Comparison of ENCODE assay signal across 10 cellular contexts in genomic region chr14:74508292-74508731, GRCh38. TPM values are rescaled to one million over a fixed set of nuclear protein-coding genes. Genes with fewer than 3 reads are reported as not detected.
DNase-seq lines count a peak whose midpoint lies in the region; ATAC-seq and TF ChIP-seq lines count a peak whose summit lies in the region.
"Had no signal": no experiment of that assay in that cellular context is flagged by ENCODE, and none has a peak within 500 bp of the region (broad histone marks: within the 10 kb centered on the region; RNA-seq: fewer than 3 reads in every experiment).

No MANE protein-coding gene starts in this region.

- no peak overlapping the region for H3K4ac ChIP-seq in H9 (ENCODE audit: low read depth, low read length)

- 0 out of 22 replicates have a peak, but pooled peaks cover 0 to 3% (median 0%) of the 10 kb centered on the region in 11 experiments for H3K36me3 ChIP-seq in BLaER1 treated with 17β-estradiol and CSF1 and Interleukin-3, amounts not matched to agents 10 nM and 100 nM
- no peaks in the 10 kb centered on the region for H3K36me3 ChIP-seq in kidney epithelial cell (ENCODE audit: control insufficient read depth, insufficient read depth, low read length)
- H3K36me3 ChIP-seq in suprapubic skin = peaks cover 31% of the 10 kb centered on the region

- TF ChIP-seq EP300 in suprapubic skin (IDR thresholded peaks at IDR 0.05) = no peak

- no peak overlapping the region for H2BK15ac ChIP-seq in H9 (ENCODE audit: low read depth, low read length)

- H3K9me3 Mint-ChIP-seq in H9 (no peaks in the 10 kb centered on the region), WTC11 (peaks cover 5% of the 10 kb centered on the region; the same call in 1 of the 2 replicates)
- H3K9me3 Mint-ChIP-seq in activated T-helper 2 cell treated with anti-CD3 and anti-CD28 coated beads, Interferon-gamma antibody, Interleukin-2, Interleukin-4, amounts not matched to agents 10 μg/mL and 5 μg/mL and 100 μg/mL, durations not matched to agents 14 hours and 24 hours and 36 hours = no peaks in the 10 kb centered on the region
- H3K9me3 Mint-ChIP-seq in activated T-helper 17 cell treated with anti-CD3 and anti-CD28 coated beads, Interleukin-2, amount 50 U/mL, for 72 hours = no peaks in the 10 kb centered on the region

- no peak overlapping the region for H2BK120ac ChIP-seq in H9 (ENCODE audit: low read depth, low read length, poor library complexity, severe bottlenecking)

- no peak overlapping the region for H4K8ac ChIP-seq in H9 (replicated peaks; ENCODE audit: insufficient read length, low read depth, low read length)

- no peak overlapping the region for H3T11ph ChIP-seq in H9 (ENCODE audit: low read length)

- intact Hi-C loops in activated T-helper 2 cell treated with anti-CD3 and anti-CD28 coated beads, Interferon-gamma antibody, Interleukin-2, Interleukin-4, amounts not matched to agents 10 μg/mL and 5 μg/mL and 100 μg/mL, durations not matched to agents 14 hours and 24 hours and 36 hours (cut with micrococcal nuclease) = no loop called here

- peak overlapping the region; percentile 55 to 97 (median 79); a peak in 20 of 22 replicates for H3K4me2 ChIP-seq in BLaER1 treated with 17β-estradiol and CSF1 and Interleukin-3, amounts not matched to agents 10 nM and 100 nM
- H3K4me2 ChIP-seq in H9 (ENCODE audit: insufficient read depth, insufficient read length, low read length) = no peak overlapping the region

- no peak overlapping the region for H4K91ac ChIP-seq in H9 (ENCODE audit: insufficient read length, low read depth, low read length)

- H3K27me3 Mint-ChIP-seq in H9 (ENCODE audit: low read depth) = peaks cover 23% of the 10 kb centered on the region
- peaks cover 8% of the 10 kb centered on the region for H3K27me3 Mint-ChIP-seq in WTC11 (ENCODE audit: low read depth)
- H3K27me3 Mint-ChIP-seq in activated T-helper 2 cell treated with anti-CD3 and anti-CD28 coated beads, Interferon-gamma antibody, Interleukin-2, Interleukin-4, amounts not matched to agents 10 μg/mL and 5 μg/mL and 100 μg/mL, durations not matched to agents 14 hours and 24 hours and 36 hours (ENCODE audit: low read depth) = peaks cover 4% of the 10 kb centered on the region
- H3K27me3 Mint-ChIP-seq in activated T-helper 17 cell treated with anti-CD3 and anti-CD28 coated beads, Interleukin-2, amount 50 U/mL, for 72 hours = peaks cover 7% of the 10 kb centered on the region

- H3K27ac ChIP-seq in BLaER1 treated with 17β-estradiol and CSF1 and Interleukin-3, amounts not matched to agents 10 nM and 100 nM = peak overlapping the region in 4 of 11 experiments; percentile 22 to 71 (median 27); a peak in 5 of 22 replicates
- H3K27ac ChIP-seq in H9 (ENCODE audit: insufficient read length, low read depth, low read length) (no peak overlapping the region), suprapubic skin (no peak overlapping the region)
- H3K27ac ChIP-seq: epithelial cell of prostate had no signal

- H3K4me1 Mint-ChIP-seq in H9 (peaks cover 29 to 33% of the 10 kb centered on the region in 2 experiments), WTC11 (peaks cover 25% of the 10 kb centered on the region)
- no peaks in the 10 kb centered on the region for H3K4me1 Mint-ChIP-seq in activated T-helper 2 cell treated with anti-CD3 and anti-CD28 coated beads, Interferon-gamma antibody, Interleukin-2, Interleukin-4, amounts not matched to agents 10 μg/mL and 5 μg/mL and 100 μg/mL, durations not matched to agents 14 hours and 24 hours and 36 hours (ENCODE audit: low read depth)
- no peaks in the 10 kb centered on the region for H3K4me1 Mint-ChIP-seq in activated T-helper 17 cell treated with anti-CD3 and anti-CD28 coated beads, Interleukin-2, amount 50 U/mL, for 72 hours

- H3K9me3 ChIP-seq in BLaER1 treated with 17β-estradiol and CSF1 and Interleukin-3, amounts not matched to agents 10 nM and 100 nM (replicated peaks in 1 of 11) = no peaks in the 10 kb centered on the region
- H3K9me3 ChIP-seq in H9 (ENCODE audit: control insufficient read depth, low read depth, low read length) (no peaks in the 10 kb centered on the region), suprapubic skin (no peaks in the 10 kb centered on the region)
- H3K9me3 ChIP-seq: upper lobe of left lung had no signal

- no peaks in the 10 kb centered on the region for H3K79me2 ChIP-seq in H9 (ENCODE audit: insufficient read depth, low read length)

- H3K56ac ChIP-seq in H9 (ENCODE audit: insufficient read length, low read depth, low read length) = no peak overlapping the region

- 0 out of 22 replicates have a peak, but pooled peaks cover 0 to 3% (median 0%) of the 10 kb centered on the region in 11 experiments for H3K27me3 ChIP-seq in BLaER1 treated with 17β-estradiol and CSF1 and Interleukin-3, amounts not matched to agents 10 nM and 100 nM
- H3K27me3 ChIP-seq in H9 (ENCODE audit: insufficient read depth, low read length) (no peaks in the 10 kb centered on the region), kidney epithelial cell (ENCODE audit: control insufficient read depth, insufficient read depth, low read length) (no peaks in the 10 kb centered on the region), suprapubic skin (no peaks in the 10 kb centered on the region)
- H3K27me3 ChIP-seq: upper lobe of left lung had no signal

- no peak overlapping the region for H3K14ac ChIP-seq in H9 (ENCODE audit: insufficient read depth, low read length)

- no peak for TF ChIP-seq POLR2A in suprapubic skin (IDR thresholded peaks at IDR 0.05)

- no peak overlapping the region for H4K5ac ChIP-seq in H9 (ENCODE audit: insufficient read length, low read depth, low read length)

- H2AFZ ChIP-seq in H9 (ENCODE audit: low read length) = no peak overlapping the region

- H3K4me3 Mint-ChIP-seq in H9 (no peak overlapping the region), WTC11 (no peak overlapping the region)
- no peak overlapping the region for H3K4me3 Mint-ChIP-seq in activated T-helper 2 cell treated with anti-CD3 and anti-CD28 coated beads, Interferon-gamma antibody, Interleukin-2, Interleukin-4, amounts not matched to agents 10 μg/mL and 5 μg/mL and 100 μg/mL, durations not matched to agents 14 hours and 24 hours and 36 hours (ENCODE audit: low read depth)
- no peak overlapping the region for H3K4me3 Mint-ChIP-seq in activated T-helper 17 cell treated with anti-CD3 and anti-CD28 coated beads, Interleukin-2, amount 50 U/mL, for 72 hours

- no peak overlapping the region for H3K23ac ChIP-seq in H9 (ENCODE audit: insufficient read length, low read depth, low read length)

- no CpG with 5 or more reads among the region's 15 CpGs for WGBS in H9 (ENCODE audit: extremely low coverage, insufficient read length, low lambda C conversion rate)
- 75% methylated on average over 10 of the region's 15 CpGs for WGBS in suprapubic skin

- CTCF ChIA-PET in WTC11 (lab: Charles Lee) = interaction anchor here (0.5 to 3.1 kb wide), 50 partner anchors 9 to 407 kb away, joined by 3 to 37 read pairs (median 4); partner anchors contain the start of genes ABCD4, ISCA2, LTBP2 and NPC2

- H2BK20ac ChIP-seq in H9 (ENCODE audit: low read depth, low read length, poor library complexity, severe bottlenecking) = no peak overlapping the region

- H3K27ac Mint-ChIP-seq in H9 = no peak overlapping the region; a peak in 1 of 7 replicates
- H3K27ac Mint-ChIP-seq in WTC11 = no peak overlapping the region
- no peak overlapping the region for H3K27ac Mint-ChIP-seq in activated T-helper 2 cell treated with anti-CD3 and anti-CD28 coated beads, Interferon-gamma antibody, Interleukin-2, Interleukin-4, amounts not matched to agents 10 μg/mL and 5 μg/mL and 100 μg/mL, durations not matched to agents 14 hours and 24 hours and 36 hours
- no peak overlapping the region for H3K27ac Mint-ChIP-seq in activated T-helper 17 cell treated with anti-CD3 and anti-CD28 coated beads, Interleukin-2, amount 50 U/mL, for 72 hours

- TF ChIP-seq CTCF in H9 (conservative IDR thresholded peaks at IDR 0.05) (peak; percentile 91), WTC11 (IDR thresholded peaks at IDR 0.05) (no peak), kidney epithelial cell (IDR thresholded peaks at IDR 0.05; ENCODE audit: insufficient read depth, low read length, poor library complexity, severe bottlenecking) (peak; percentile 58), suprapubic skin (IDR thresholded peaks at IDR 0.05) (no peak)

- no peaks in the 10 kb centered on the region for H3K79me1 ChIP-seq in H9 (ENCODE audit: insufficient read depth, low read depth, low read length, poor library complexity, severe bottlenecking)

- H2BK5ac ChIP-seq in H9 (ENCODE audit: insufficient read length, low read length) = no peak overlapping the region

- DNase-seq in H9 (peak; percentile 90), WTC11 (ENCODE audit: low spot score) (peak; percentile 76), kidney epithelial cell (ENCODE audit: low read depth) (no peak), suprapubic skin (ENCODE audit: low spot score in 2 of 2) (no peak)
- no peak for DNase-seq in activated T-helper 2 cell treated with anti-CD3 and anti-CD28 coated beads, Interferon-gamma antibody, Interleukin-2, Interleukin-4, amounts not matched to agents 10 μg/mL and 5 μg/mL and 100 μg/mL, durations not matched to agents 14 hours and 24 hours and 36 hours (ENCODE audit: low spot score)

- no peak overlapping the region for H3K4me3 ChIP-seq in BLaER1 treated with 17β-estradiol and CSF1 and Interleukin-3, amounts not matched to agents 10 nM and 100 nM
- no peak overlapping the region for H3K4me3 ChIP-seq in kidney epithelial cell (ENCODE audit: low read depth, low read length)
- no peak overlapping the region for H3K4me3 ChIP-seq in suprapubic skin
- H3K4me3 ChIP-seq: upper lobe of left lung had no signal

- no peak overlapping the region for H2AK5ac ChIP-seq in H9 (ENCODE audit: insufficient read length, low read length)

- peaks cover 0 to 9% (median 0%) of the 10 kb centered on the region in 11 experiments; a peak in 3 of 22 replicates for H4K20me1 ChIP-seq in BLaER1 treated with 17β-estradiol and CSF1 and Interleukin-3, amounts not matched to agents 10 nM and 100 nM
- H4K20me1 ChIP-seq in H9 (ENCODE audit: control insufficient read depth, insufficient read depth, insufficient read length) = no peaks in the 10 kb centered on the region

- H3K23me2 ChIP-seq in H9 (ENCODE audit: insufficient read length, low read depth, low read length, poor library complexity, severe bottlenecking) = no peaks in the 10 kb centered on the region

- H3K4me1 ChIP-seq in BLaER1 treated with 17β-estradiol and CSF1 and Interleukin-3, amounts not matched to agents 10 nM and 100 nM = peaks cover 55 to 90% (median 68%) of the 10 kb centered on the region in 10 experiments
- H3K4me1 ChIP-seq in H9 (ENCODE audit: insufficient read depth, low read length) (peaks cover 5% of the 10 kb centered on the region; the same call in 1 of the 2 replicates), suprapubic skin (peaks cover 11% of the 10 kb centered on the region)
- H3K4me1 ChIP-seq: upper lobe of left lung had no signal

- H2BK12ac ChIP-seq in H9 (ENCODE audit: insufficient read length, low read depth, low read length) = no peak overlapping the region

- H3K36me3 Mint-ChIP-seq in H9 (ENCODE audit: insufficient read depth in 1 of 3, low read depth in 3 of 3) (no peaks in the 10 kb centered on the region), WTC11 (no peaks in the 10 kb centered on the region)
- H3K36me3 Mint-ChIP-seq in activated T-helper 2 cell treated with anti-CD3 and anti-CD28 coated beads, Interferon-gamma antibody, Interleukin-2, Interleukin-4, amounts not matched to agents 10 μg/mL and 5 μg/mL and 100 μg/mL, durations not matched to agents 14 hours and 24 hours and 36 hours (ENCODE audit: low read depth) = no peaks in the 10 kb centered on the region
- no peaks in the 10 kb centered on the region for H3K36me3 Mint-ChIP-seq in activated T-helper 17 cell treated with anti-CD3 and anti-CD28 coated beads, Interleukin-2, amount 50 U/mL, for 72 hours (ENCODE audit: low read depth)

- ATAC-seq in WTC11 = peak; percentile 92
- no peak for ATAC-seq in GM21576 (IDR thresholded peaks at IDR 0.05; ENCODE audit: unreplicated experiment)
- no peak for ATAC-seq in activated T-helper 17 cell treated with anti-CD3 and anti-CD28 coated beads, Interleukin-2, amount 50 U/mL, for 72 hours (replicated peaks)

- POLR2A ChIA-PET in WTC11 (lab: Charles Lee) = no interaction called here

- peak overlapping the region in 4 of 11 experiments; percentile 26 to 41 (median 35); a peak in 3 of 22 replicates for H3K9ac ChIP-seq in BLaER1 treated with 17β-estradiol and CSF1 and Interleukin-3, amounts not matched to agents 10 nM and 100 nM
- H3K9ac ChIP-seq in H9 (ENCODE audit: extremely low read depth, insufficient read length, low read length) = no peak overlapping the region

- no peak overlapping the region for H3K18ac ChIP-seq in H9 (ENCODE audit: insufficient read length, low read depth, low read length)

RNA-seq across cellular contexts. Expression of gene ISCA2, which starts 14.7 kb away (rescaled TPM):
- total RNA-seq in H9 (2021) (36.3 and 37.5 TPM in 2 replicates), WTC11 (2021) (49.1 to 50.6 TPM (median 50.1 TPM) in 3 replicates), kidney epithelial cell (12.1 and 16.7 TPM in 2 replicates), suprapubic skin (10 to 100 TPM in 2 of 4 donors, 1 to 10 TPM in 2; 7.9 to 14.7 (median 11.2) TPM)
- total RNA-seq in activated T-helper 2 cell treated with anti-CD3 and anti-CD28 coated beads, Interferon-gamma antibody, Interleukin-2, Interleukin-4, amounts not matched to agents 10 μg/mL and 5 μg/mL and 100 μg/mL, durations not matched to agents 14 hours and 24 hours and 36 hours = 23.9 and 25.3 TPM in 2 replicates
- total RNA-seq in activated T-helper 17 cell treated with anti-CD3 and anti-CD28 coated beads, Interleukin-2, amount 50 U/mL, for 72 hours = 10 to 100 TPM; 20.3 to 28.5 TPM

RNA-seq across cellular contexts. Expression of gene NPC2, which starts 15.2 kb away (rescaled TPM):
- total RNA-seq in H9 (2021) (133 and 137 TPM in 2 replicates), WTC11 (2021) (139 to 155 TPM (median 150 TPM) in 3 replicates), kidney epithelial cell (349 and 415 TPM in 2 replicates), suprapubic skin (100 to 1,000 TPM; 274 to 450 (median 338) TPM)
- total RNA-seq in activated T-helper 2 cell treated with anti-CD3 and anti-CD28 coated beads, Interferon-gamma antibody, Interleukin-2, Interleukin-4, amounts not matched to agents 10 μg/mL and 5 μg/mL and 100 μg/mL, durations not matched to agents 14 hours and 24 hours and 36 hours = 17.8 and 19.2 TPM in 2 replicates
- total RNA-seq in activated T-helper 17 cell treated with anti-CD3 and anti-CD28 coated beads, Interleukin-2, amount 50 U/mL, for 72 hours = 10 to 100 TPM; 34.1 to 37.2 TPM

Comparison
In these comparisons a context has a peak if more than half of its experiments do, and no peak if none do; other contexts are left out.
1. DNase-seq: peak in H9 (single experiment) and WTC11 (single experiment); none in kidney epithelial cell (single experiment), activated T-helper 2 cell treated with anti-CD3 and anti-CD28 coated beads, Interferon-gamma antibody, Interleukin-2, Interleukin-4, amounts not matched to agents 10 μg/mL and 5 μg/mL and 100 μg/mL, durations not matched to agents 14 hours and 24 hours and 36 hours (single experiment) and suprapubic skin (0 of 2).
2. CTCF ChIP-seq: peak in H9 (single experiment) and kidney epithelial cell (single experiment); none in WTC11 (single experiment) and suprapubic skin (0 of 2).